25 cellular contexts compared by ENCODE assay signal in genomic region chr1:20720631-20721051, GRCh38. TPM values are rescaled to one million over a fixed set of nuclear protein-coding genes. Genes with fewer than 3 reads are reported as not detected.
DNase-seq lines count a peak whose midpoint lies in the region; ATAC-seq, FAIRE-seq and TF ChIP-seq lines count a peak whose summit lies in the region.
"Had no signal": no experiment of that assay in that cellular context is flagged by ENCODE, and none has a peak within 500 bp of the region (broad histone marks: within the 10 kb centered on the region; RNA-seq: fewer than 3 reads in every experiment).

No MANE protein-coding gene starts in this region.

- H3K4ac ChIP-seq in H1 (replicated peaks; ENCODE audit: insufficient read length, low read depth, low read length) (no peak overlapping the region), neuronal stem cell (ENCODE audit: low read length) (no peak overlapping the region)

- TF ChIP-seq RAD21 in H1 (IDR thresholded peaks at IDR 0.05 in 1 of 2, conservative IDR thresholded peaks at IDR 0.05 in 1 of 2; ENCODE audit: low read depth in 2 of 2, low read length in 2 of 2), result no peak

- ATAC-seq in left ventricle myocardium superior (no peak), Right ventricle myocardium inferior (no peak), upper lobe of right lung (no peak), HG02571 (IDR thresholded peaks at IDR 0.05; ENCODE audit: unreplicated experiment) (no peak)

- H4K8ac ChIP-seq in H1 (ENCODE audit: extremely low read depth, insufficient read depth, low read length) (no peak overlapping the region), neuronal stem cell (ENCODE audit: low read depth, low read length) (no peak overlapping the region)

- CTCF ChIA-PET in H1 (lab: Charles Lee; ENCODE audit: partially characterized antibody), result interaction anchor here (0.6 to 8.9 kb wide), 2 partner anchors 23 to 422 kb away, joined by 3 to 82 read pairs; no protein-coding TSS in a partner anchor

- H3K4me2 ChIP-seq in H1 (ENCODE audit: insufficient read depth in 1 of 2, low read depth in 2 of 2, low read length in 2 of 2), result no peak overlapping the region
- no peak overlapping the region for H3K4me2 ChIP-seq in neuronal stem cell (ENCODE audit: insufficient read depth, low read length, poor library complexity, severe bottlenecking)

- peaks cover 0 to 22% (median 10%) of the 10 kb centered on the region in 4 experiments; a peak in 6 of 7 replicates for H3K27me3 ChIP-seq in H1 (replicated peaks in 1 of 4; ENCODE audit: control insufficient read depth in 3 of 4, extremely low read depth in 1 of 4, insufficient read depth in 3 of 4, low read length in 3 of 4)
- H3K27me3 ChIP-seq in neuronal stem cell (ENCODE audit: control insufficient read depth in 3 of 3, insufficient read depth in 3 of 3, low read depth in 1 of 3, low read length in 3 of 3), result peaks cover 0 to 7% (median 0%) of the 10 kb centered on the region in 3 experiments
- peaks cover 16% of the 10 kb centered on the region for H3K27me3 ChIP-seq in upper lobe of right lung
- H3K27me3 ChIP-seq: BE2C, SJSA1 had no signal

- H2BK15ac ChIP-seq in H1 (ENCODE audit: low read length), result no peak overlapping the region
- H2BK15ac ChIP-seq in neuronal stem cell (ENCODE audit: low read length), result peak overlapping the region; percentile 59

- TF ChIP-seq CTCF in H1 (IDR thresholded peaks at IDR 0.05; ENCODE audit: control extremely low read depth in 1 of 3, insufficient read depth in 1 of 3, low read depth in 1 of 3, low read length in 3 of 3) (no peak), upper lobe of right lung (IDR thresholded peaks at IDR 0.05) (no peak)

- H2BK120ac ChIP-seq in H1 (replicated peaks; ENCODE audit: low read depth, low read length) (no peak overlapping the region), neuronal stem cell (ENCODE audit: low read depth, low read length) (no peak overlapping the region)

- peaks cover 0 to 5% of the 10 kb centered on the region in 2 experiments for H4K20me1 ChIP-seq in H1 (replicated peaks in 1 of 2; ENCODE audit: control insufficient read depth in 1 of 2, insufficient read depth in 2 of 2, low read length in 2 of 2)

- no peaks in the 10 kb centered on the region; a peak in 1 of 4 replicates for H3K9me3 ChIP-seq in H1 (ENCODE audit: insufficient read depth in 2 of 2, low read depth in 1 of 2, low read length in 1 of 2)
- H3K9me3 ChIP-seq in neuronal stem cell (replicated peaks in 1 of 2; ENCODE audit: control insufficient read depth in 2 of 2, insufficient read depth in 1 of 2, low read depth in 1 of 2, low read length in 2 of 2), result no peaks in the 10 kb centered on the region
- H3K9me3 ChIP-seq in upper lobe of right lung, result no peaks in the 10 kb centered on the region
- H3K9me3 ChIP-seq: BE2C had no signal

- H2AK5ac ChIP-seq in H1 (ENCODE audit: low read depth, low read length), result no peak overlapping the region
- H2AK5ac ChIP-seq in neuronal stem cell (ENCODE audit: low read depth, low read length), result peak overlapping the region; percentile 42

- no peak for FAIRE-seq in H1 (lab: Jason Lieb, UNC)
- FAIRE-seq: GM19239 had no signal

- TF ChIP-seq EP300 in H1 (IDR thresholded peaks at IDR 0.05; ENCODE audit: borderline replicate concordance in 1 of 2, low read depth in 2 of 2, low read length in 2 of 2), result no peak

- H3K18ac ChIP-seq in H1 (ENCODE audit: extremely low read depth, low read length) (no peak overlapping the region), neuronal stem cell (ENCODE audit: low read length) (no peak overlapping the region)

- intact Hi-C loops in left ventricle myocardium superior (cut with micrococcal nuclease), result no loop called here
- intact Hi-C loops in Right ventricle myocardium inferior (cut with DNase I), result no loop called here
- intact Hi-C loops in upper lobe of right lung (cut with DNase I), result no loop called here

- H3K79me1 ChIP-seq in H1 (ENCODE audit: low read depth, low read length) (no peaks in the 10 kb centered on the region), neuronal stem cell (ENCODE audit: low read depth, low read length) (peaks cover 2% of the 10 kb centered on the region)

- H3K14ac ChIP-seq in H1 (ENCODE audit: insufficient read length) (no peak overlapping the region), neuronal stem cell (ENCODE audit: low read length) (no peak overlapping the region)

- no peak overlapping the region for H4K91ac ChIP-seq in H1 (replicated peaks; ENCODE audit: insufficient read length, low read length)
- no peak overlapping the region for H4K91ac ChIP-seq in neuronal stem cell (ENCODE audit: low read depth, low read length, poor library complexity)

- H3K9ac ChIP-seq in H1 (replicated peaks in 1 of 4; ENCODE audit: extremely low read depth in 1 of 4, low read depth in 3 of 4, low read length in 3 of 4), result no peak overlapping the region
- peak overlapping the region; percentile 74 for H3K9ac ChIP-seq in neuronal stem cell (ENCODE audit: low read depth, low read length, poor library complexity)

- no peaks in the 10 kb centered on the region for H3K79me2 ChIP-seq in H1 (ENCODE audit: control insufficient read depth in 1 of 2, insufficient read depth in 2 of 2, low read length in 2 of 2)

- no peak for TF ChIP-seq POLR2A in H1 (IDR thresholded peaks at IDR 0.05; ENCODE audit: control extremely low read depth in 1 of 2, low read depth in 2 of 2, low read length in 2 of 2)

- no peak overlapping the region for H3K27ac ChIP-seq in H1 (ENCODE audit: low read depth, low read length)
- no peak overlapping the region for H3K27ac ChIP-seq in neuronal stem cell (replicated peaks; ENCODE audit: low read length)
- H3K27ac ChIP-seq in upper lobe of right lung, result no peak overlapping the region
- H3K27ac ChIP-seq: SJSA1 had no signal

- H3K4me1 ChIP-seq in H1 (replicated peaks in 1 of 4; ENCODE audit: control insufficient read depth in 3 of 4, insufficient read depth in 4 of 4, low read length in 3 of 4) (peaks cover 0 to 9% (median under 1%) of the 10 kb centered on the region in 4 experiments; a peak in 5 of 7 replicates), neuronal stem cell (ENCODE audit: control insufficient read depth in 2 of 2, insufficient read depth in 1 of 2, low read depth in 1 of 2, low read length in 2 of 2) (peaks cover 0 to 1% of the 10 kb centered on the region in 2 donors), upper lobe of right lung (peaks cover 4% of the 10 kb centered on the region)
- H3K4me1 ChIP-seq: BE2C had no signal

- no peak overlapping the region for H3K4me3 ChIP-seq in H1 (ENCODE audit: extremely low read depth in 1 of 4, insufficient read depth in 2 of 4, low read depth in 3 of 4, low read length in 4 of 4)
- no peak overlapping the region for H3K4me3 ChIP-seq in neuronal stem cell (ENCODE audit: low read length in 2 of 2)
- H3K4me3 ChIP-seq in upper lobe of right lung, result no peak overlapping the region
- H3K4me3 ChIP-seq: SJSA1 had no signal

- H2BK12ac ChIP-seq in H1 (ENCODE audit: low read depth, low read length) (peak overlapping the region; percentile 17; the same call in 1 of the 2 replicates), neuronal stem cell (ENCODE audit: low read length) (peak overlapping the region; percentile 66)

- no peak overlapping the region for H2BK5ac ChIP-seq in H1 (ENCODE audit: low read depth, low read length)
- H2BK5ac ChIP-seq in neuronal stem cell (ENCODE audit: low read length), result no peak overlapping the region

- no peak overlapping the region for H2BK20ac ChIP-seq in H1 (ENCODE audit: low read length)

- no peak overlapping the region for H4K5ac ChIP-seq in H1 (ENCODE audit: insufficient read length, low read depth, low read length)

- no peak overlapping the region for H3K56ac ChIP-seq in H1 (replicated peaks; ENCODE audit: insufficient read length, low read depth, low read length)

- DNase-seq in left ventricle myocardium superior, result peak; percentile 19
- DNase-seq in Right ventricle myocardium inferior (ENCODE audit: missing footprints), result no peak
- DNase-seq in H1 (ENCODE audit: low read depth in 1 of 2, low spot score in 2 of 2), result no peak
- no peak for DNase-seq in neuronal stem cell (ENCODE audit: low spot score)
- peak; percentile 37 for DNase-seq in upper lobe of right lung
- no peak for DNase-seq in NCI-H2107 treated with DMSO at 0.1 percent for 48 hours (lab: John Stamatoyannopoulos, UW; ENCODE audit: unreplicated experiment)
- no peak for DNase-seq in NCI-H748 treated with DMSO at 0.1 percent for 48 hours (lab: John Stamatoyannopoulos, UW)
- DNase-seq: BE2C; Calu3; CD4-positive, alpha-beta memory T cell; H7; Kasumi-1; MM.1S; NCI-H1105; NCI-H187; NCI-H345; NCI-H526; NK-92 treated with Interleukin-12 subunit alpha and Interleukin-12 subunit beta, amount 100 ng/mL, for 24 hours; OCI-M1; RPMI8226 had no signal

- no peak overlapping the region for H2AFZ ChIP-seq in H1 (ENCODE audit: low read length)
- no peak overlapping the region for H2AFZ ChIP-seq in neuronal stem cell (ENCODE audit: low read length)

- POLR2A ChIA-PET in H1 (lab: Charles Lee; ENCODE audit: partially characterized antibody), result no interaction called here

- WGBS in H1 (ENCODE audit: extremely low coverage in 1 of 2, insufficient coverage in 1 of 2, insufficient read length in 1 of 2, insufficient replicate concordance in 2 of 2, low coverage in 1 of 2, low lambda C conversion rate in 2 of 2, missing lambda C conversion rate in 1 of 2), 2 experiments, result 92% methylated on average over 11 of the region's 11 CpGs; no CpG with 5 or more reads in 1 of the 2 experiments
- WGBS in neuronal stem cell (ENCODE audit: extremely low coverage in 2 of 2, insufficient read length in 2 of 2, insufficient replicate concordance in 1 of 2), 2 donors, result no CpG with 5 or more reads among the region's 11 CpGs

- H3K23ac ChIP-seq in H1 (ENCODE audit: insufficient read length) (no peak overlapping the region), neuronal stem cell (ENCODE audit: low read depth, low read length, poor library complexity) (peak overlapping the region; percentile 23)

- H3K36me3 ChIP-seq in H1 (ENCODE audit: control insufficient read depth in 2 of 4, insufficient read depth in 4 of 4, low read length in 3 of 4) (no peaks in the 10 kb centered on the region), neuronal stem cell (replicated peaks in 1 of 2; ENCODE audit: control insufficient read depth in 2 of 2, insufficient read depth in 2 of 2, low read length in 2 of 2) (no peaks in the 10 kb centered on the region), upper lobe of right lung (no peaks in the 10 kb centered on the region)
- H3K36me3 ChIP-seq: BE2C, SJSA1 had no signal

- H3K23me2 ChIP-seq in H1 (ENCODE audit: low read depth, low read length), result peaks cover 4% of the 10 kb centered on the region; the same call in 1 of the 2 replicates

RNA-seq across cellular contexts. Expression of gene KIF17, which starts 2.8 kb away (rescaled TPM):
- 3.5 TPM for total RNA-seq in left ventricle myocardium superior
- 6.0 TPM for total RNA-seq in Right ventricle myocardium inferior
- total RNA-seq in H1 (2021; fragmentation: NEBNext Ultra II Directional; extraction: Animal tissue kit (Norgen Biotek cat#: 25700)), result 9.9 and 10.4 TPM in 2 replicates
- 6.9 and 10.5 TPM in 2 replicates for polyA plus RNA-seq in H1 (2011; rRNA removed)
- polyA plus RNA-seq in H1 (2011; cell fraction: cytosol; rRNA removed), result 9.7 TPM
- 14.6 TPM for polyA plus RNA-seq in H1 (2011; cell fraction: nucleus; rRNA removed)
- 6.2 to 10.5 TPM (median 8.5 TPM) in 4 replicates for polyA plus RNA-seq in H1 (2012, experiment 1 of 2)
- polyA plus RNA-seq in H1 (2012, experiment 2 of 2), result 5.9 TPM
- 7.4 TPM for polyA plus RNA-seq in H1 (2013, experiment 1 of 2)
- 6.7 TPM for polyA plus RNA-seq in H1 (2013, experiment 2 of 2)
- 8.8 and 14.3 TPM in 2 replicates for polyA minus RNA-seq in H1 (2011; rRNA and poly(A)+ RNA removed)
- polyA minus RNA-seq in H1 (2011; cell fraction: cytosol; rRNA and poly(A)+ RNA removed), result 10.8 TPM
- 11.0 TPM for polyA minus RNA-seq in H1 (2011; cell fraction: nucleus; rRNA and poly(A)+ RNA removed)
- polyA plus RNA-seq in neuronal stem cell (2013, experiment 1 of 2), result 5.8 TPM
- 5.8 TPM for polyA plus RNA-seq in neuronal stem cell (2013, experiment 2 of 2)
- total RNA-seq in upper lobe of right lung, result 4.6 TPM
- total RNA-seq: Calu3; CD4-positive, alpha-beta memory T cell; HT-29 had no signal
- polyA plus RNA-seq: CD4-positive, alpha-beta memory T cell; IgD-negative memory B cell had no signal

RNA-seq across cellular contexts. Expression of gene SH2D5, which starts 11.9 kb away (rescaled TPM):
- total RNA-seq in left ventricle myocardium superior, result not detected
- total RNA-seq in Right ventricle myocardium inferior, result not detected
- total RNA-seq in H1 (2021; fragmentation: NEBNext Ultra II Directional; extraction: Animal tissue kit (Norgen Biotek cat#: 25700)), result 18.3 and 18.4 TPM in 2 replicates
- 13.2 and 16.7 TPM in 2 replicates for polyA plus RNA-seq in H1 (2011; rRNA removed)
- 18.1 TPM for polyA plus RNA-seq in H1 (2011; cell fraction: cytosol; rRNA removed)
- polyA plus RNA-seq in H1 (2011; cell fraction: nucleus; rRNA removed), result 56.3 TPM
- polyA plus RNA-seq in H1 (2012, experiment 1 of 2), result 15.3 to 22.7 TPM (median 18.5 TPM) in 4 replicates
- polyA plus RNA-seq in H1 (2012, experiment 2 of 2), result 13.8 TPM
- polyA plus RNA-seq in H1 (2013, experiment 1 of 2), result 8.4 TPM
- 8.1 TPM for polyA plus RNA-seq in H1 (2013, experiment 2 of 2)
- polyA minus RNA-seq in H1 (2011; rRNA and poly(A)+ RNA removed), result 6.4 and 7.4 TPM in 2 replicates
- polyA minus RNA-seq in H1 (2011; cell fraction: cytosol; rRNA and poly(A)+ RNA removed), result 5.1 TPM
- 9.6 TPM for polyA minus RNA-seq in H1 (2011; cell fraction: nucleus; rRNA and poly(A)+ RNA removed)
- polyA plus RNA-seq in neuronal stem cell (2013, experiment 1 of 2), result 5.5 TPM
- 5.3 TPM for polyA plus RNA-seq in neuronal stem cell (2013, experiment 2 of 2)
- 0.52 TPM for total RNA-seq in upper lobe of right lung
- polyA plus RNA-seq: CD4-positive, alpha-beta memory T cell; IgD-negative memory B cell had no signal

RNA-seq across cellular contexts. Expression of gene DDOST, which starts 59.5 kb away (rescaled TPM):
- total RNA-seq in left ventricle myocardium superior (135 TPM), Right ventricle myocardium inferior (150 TPM), upper lobe of right lung (161 TPM)
- 253 and 260 TPM in 2 replicates for total RNA-seq in H1 (2021; fragmentation: NEBNext Ultra II Directional; extraction: Animal tissue kit (Norgen Biotek cat#: 25700))
- polyA plus RNA-seq in H1 (2011; rRNA removed), result 300 and 336 TPM in 2 replicates
- polyA plus RNA-seq in H1 (2011; cell fraction: cytosol; rRNA removed), result 310 TPM
- 218 TPM for polyA plus RNA-seq in H1 (2011; cell fraction: nucleus; rRNA removed)
- 199 to 273 TPM (median 262 TPM) in 4 replicates for polyA plus RNA-seq in H1 (2012, experiment 1 of 2)
- 359 TPM for polyA plus RNA-seq in H1 (2012, experiment 2 of 2)
- polyA plus RNA-seq in H1 (2013, experiment 1 of 2), result 314 TPM
- polyA plus RNA-seq in H1 (2013, experiment 2 of 2), result 341 TPM
- polyA minus RNA-seq in H1 (2011; rRNA and poly(A)+ RNA removed), result 272 and 301 TPM in 2 replicates
- polyA minus RNA-seq in H1 (2011; cell fraction: cytosol; rRNA and poly(A)+ RNA removed), result 158 TPM
- 100 TPM for polyA minus RNA-seq in H1 (2011; cell fraction: nucleus; rRNA and poly(A)+ RNA removed)
- polyA plus RNA-seq in neuronal stem cell (2013, experiment 1 of 2), result 115 TPM
- 115 TPM for polyA plus RNA-seq in neuronal stem cell (2013, experiment 2 of 2)

Comparison
In these comparisons a context has a peak if more than half of its experiments do, and no peak if none do; other contexts are left out.
1. DNase-seq: peak in left ventricle myocardium superior (single experiment) and upper lobe of right lung (single experiment); none in Right ventricle myocardium inferior (single experiment), H1 (0 of 2), neuronal stem cell (single experiment), NCI-H2107 treated with DMSO at 0.1 percent for 48 hours (single experiment) and NCI-H748 treated with DMSO at 0.1 percent for 48 hours (single experiment).
2. RNA of gene SH2D5, which starts 11.9 kb away (total RNA-seq): 18.3 to 18.4 TPM in H1; 0.52 TPM in upper lobe of right lung (single experiment), not detected in Right ventricle myocardium inferior (single experiment) and not detected in left ventricle myocardium superior (single experiment); every median in the first group is over 10 times any median in the second.